In genomic region chr9:32348289-32348688, GRCh38 we compare ENCODE assay signal across 1 cellular context.
TF ChIP-seq lines count a peak whose summit lies in the region.

No MANE protein-coding gene starts in this region.

TF ChIP-seq in GM23338, 12 proteins besides CTCF, POLR2A, EP300 and RAD21 (continued from another document):
- no peak for TF ChIP-seq ZNF114 (CRISPR knock-in tag; IDR thresholded peaks at IDR 0.05)
- TF ChIP-seq JUNB (IDR thresholded peaks at IDR 0.05; ENCODE audit: unreplicated experiment): no peak
- TF ChIP-seq STAT1 (IDR thresholded peaks at IDR 0.05; ENCODE audit: unreplicated experiment): no peak
- TF ChIP-seq, protein P1, sequence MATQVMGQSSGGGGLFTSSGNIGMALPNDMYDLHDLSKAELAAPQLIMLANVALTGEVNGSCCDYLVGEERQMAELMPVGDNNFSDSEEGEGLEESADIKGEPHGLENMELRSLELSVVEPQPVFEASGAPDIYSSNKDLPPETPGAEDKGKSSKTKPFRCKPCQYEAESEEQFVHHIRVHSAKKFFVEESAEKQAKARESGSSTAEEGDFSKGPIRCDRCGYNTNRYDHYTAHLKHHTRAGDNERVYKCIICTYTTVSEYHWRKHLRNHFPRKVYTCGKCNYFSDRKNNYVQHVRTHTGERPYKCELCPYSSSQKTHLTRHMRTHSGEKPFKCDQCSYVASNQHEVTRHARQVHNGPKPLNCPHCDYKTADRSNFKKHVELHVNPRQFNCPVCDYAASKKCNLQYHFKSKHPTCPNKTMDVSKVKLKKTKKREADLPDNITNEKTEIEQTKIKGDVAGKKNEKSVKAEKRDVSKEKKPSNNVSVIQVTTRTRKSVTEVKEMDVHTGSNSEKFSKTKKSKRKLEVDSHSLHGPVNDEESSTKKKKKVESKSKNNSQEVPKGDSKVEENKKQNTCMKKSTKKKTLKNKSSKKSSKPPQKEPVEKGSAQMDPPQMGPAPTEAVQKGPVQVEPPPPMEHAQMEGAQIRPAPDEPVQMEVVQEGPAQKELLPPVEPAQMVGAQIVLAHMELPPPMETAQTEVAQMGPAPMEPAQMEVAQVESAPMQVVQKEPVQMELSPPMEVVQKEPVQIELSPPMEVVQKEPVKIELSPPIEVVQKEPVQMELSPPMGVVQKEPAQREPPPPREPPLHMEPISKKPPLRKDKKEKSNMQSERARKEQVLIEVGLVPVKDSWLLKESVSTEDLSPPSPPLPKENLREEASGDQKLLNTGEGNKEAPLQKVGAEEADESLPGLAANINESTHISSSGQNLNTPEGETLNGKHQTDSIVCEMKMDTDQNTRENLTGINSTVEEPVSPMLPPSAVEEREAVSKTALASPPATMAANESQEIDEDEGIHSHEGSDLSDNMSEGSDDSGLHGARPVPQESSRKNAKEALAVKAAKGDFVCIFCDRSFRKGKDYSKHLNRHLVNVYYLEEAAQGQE (IDR thresholded peaks at IDR 0.05; ENCODE audit: unreplicated experiment): no peak
- TF ChIP-seq, protein P2, sequence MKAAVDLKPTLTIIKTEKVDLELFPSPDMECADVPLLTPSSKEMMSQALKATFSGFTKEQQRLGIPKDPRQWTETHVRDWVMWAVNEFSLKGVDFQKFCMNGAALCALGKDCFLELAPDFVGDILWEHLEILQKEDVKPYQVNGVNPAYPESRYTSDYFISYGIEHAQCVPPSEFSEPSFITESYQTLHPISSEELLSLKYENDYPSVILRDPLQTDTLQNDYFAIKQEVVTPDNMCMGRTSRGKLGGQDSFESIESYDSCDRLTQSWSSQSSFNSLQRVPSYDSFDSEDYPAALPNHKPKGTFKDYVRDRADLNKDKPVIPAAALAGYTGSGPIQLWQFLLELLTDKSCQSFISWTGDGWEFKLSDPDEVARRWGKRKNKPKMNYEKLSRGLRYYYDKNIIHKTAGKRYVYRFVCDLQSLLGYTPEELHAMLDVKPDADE (IDR thresholded peaks at IDR 0.05): no peak
- no peak for TF ChIP-seq ZNF331 (CRISPR knock-in tag; IDR thresholded peaks at IDR 0.05; ENCODE audit: low read depth)
- TF ChIP-seq POLR2AphosphoS5 (IDR thresholded peaks at IDR 0.05; ENCODE audit: low read depth): no peak
- no peak for TF ChIP-seq EZH2phosphoT487 (IDR thresholded peaks at IDR 0.05; ENCODE audit: unreplicated experiment)
